ENCODE assay signal across 17 cellular contexts in genomic region chr1:209484429-209484828, GRCh38.
"Had no signal": no experiment of that assay in that cellular context is flagged by ENCODE, and none has a peak within 500 bp of the region (broad histone marks: within the 10 kb centered on the region; RNA-seq: fewer than 3 reads in every experiment).

No MANE protein-coding gene starts in this region.

- ATAC-seq: activated T-cell treated with anti-CD3 and anti-CD28 coated beads, Interleukin-2, amount 50 U/mL, for 4 hours; natural killer cell treated with Interleukin-12 subunit alpha and Interleukin-12 subunit beta and Interleukin-15 and Interleukin-18, amount 100 ng/mL, for 72 hours; WTC11 had no signal

- H3K4me1 ChIP-seq: right atrium auricular region, transverse colon, vagina had no signal

- H3K4me3 ChIP-seq: cardiac muscle cell, right atrium auricular region, transverse colon, vagina had no signal

- DNase-seq: activated CD4-positive, alpha-beta memory T cell treated with anti-CD3 and anti-CD28 coated beads, Interleukin-2, amount 10 ng/mL, durations not matched to agents 7 days and 5 days; activated CD4-positive, alpha-beta T cell treated with anti-CD3 and anti-CD28 coated beads for 4 hours; activated effector memory CD4-positive, alpha-beta T cell treated with Interleukin-2 at 50 U/mL for 16 hours; activated naive CD4-positive, alpha-beta T cell treated with anti-CD3 and anti-CD28 coated beads, Interleukin-2, amount 50 U/mL, for 16 hours; activated T-cell treated with anti-CD3 and anti-CD28 coated beads, Interleukin-2, amount 50 U/mL, for 4 hours; left ventricle myocardium superior; posterior cingulate gyrus; small intestine; stimulated activated CD4-positive, alpha-beta T cell treated with anti-CD3 and anti-CD28 coated beads, Interleukin-4, amount 100 ng/mL, for 24 hours; stimulated activated naive CD4-positive, alpha-beta T cell; transverse colon had no signal

- H3K27me3 ChIP-seq: cardiac muscle cell, right atrium auricular region, transverse colon, vagina had no signal

- FAIRE-seq: colon, small intestine had no signal

- H3K27ac ChIP-seq: cardiac muscle cell, right atrium auricular region, transverse colon, vagina had no signal

- H3K36me3 ChIP-seq: cardiac muscle cell, right atrium auricular region, transverse colon, vagina had no signal

- H3K9me3 ChIP-seq: right atrium auricular region, transverse colon, vagina had no signal
